1 cellular context compared by ENCODE assay signal in genomic region chrX:154775611-154776349, GRCh38.
TF ChIP-seq lines count a peak whose summit lies in the region.

No MANE protein-coding gene starts in this region.

TF ChIP-seq in HEK293, 187 proteins besides CTCF, POLR2A, EP300 and RAD21:
- TF ChIP-seq ZNF404 (tag by site-specific recombination; IDR thresholded peaks at IDR 0.05) (no peak), TCF7L2 (IDR thresholded peaks at IDR 0.05; ENCODE audit: borderline replicate concordance, low read depth, low read length) (no peak), ZNF341 (tag by site-specific recombination; IDR thresholded peaks at IDR 0.05; ENCODE audit: low read depth) (no peak), PRDM1 (tag by site-specific recombination; IDR thresholded peaks at IDR 0.05) (peak; percentile 21; the same call in 1 of the 2 replicates), ZNF621 (tag by site-specific recombination; IDR thresholded peaks at IDR 0.05) (no peak), OSR2 (tag by site-specific recombination; IDR thresholded peaks at IDR 0.05) (no peak), FEZF1 (tag by site-specific recombination; IDR thresholded peaks at IDR 0.05) (no peak), ZNF350 (tag by site-specific recombination; IDR thresholded peaks at IDR 0.05) (no peak), ZNF426 (tag by site-specific recombination; IDR thresholded peaks at IDR 0.05) (no peak), ZNF510 (tag by site-specific recombination; IDR thresholded peaks at IDR 0.05; ENCODE audit: insufficient replicate concordance) (no peak), ZNF610 (tag by site-specific recombination; IDR thresholded peaks at IDR 0.05; ENCODE audit: borderline replicate concordance) (no peak), ZFHX2 (tag by site-specific recombination; conservative IDR thresholded peaks at IDR 0.05) (peak; percentile 77), ZFP41 (tag by site-specific recombination; IDR thresholded peaks at IDR 0.05; ENCODE audit: borderline replicate concordance) (no peak), ZBTB10 (tag by site-specific recombination; IDR thresholded peaks at IDR 0.05) (no peak), ZNF548 (tag by site-specific recombination; IDR thresholded peaks at IDR 0.05) (no peak), ZNF248 (tag by site-specific recombination; IDR thresholded peaks at IDR 0.05) (no peak), HOXC10 (CRISPR knock-in tag; IDR thresholded peaks at IDR 0.05) (no peak), EGR2 (tag by site-specific recombination; IDR thresholded peaks at IDR 0.05; ENCODE audit: low read depth) (peak; percentile 31; the same call in 1 of the 2 replicates)
- TF ChIP-seq, protein P1, sequence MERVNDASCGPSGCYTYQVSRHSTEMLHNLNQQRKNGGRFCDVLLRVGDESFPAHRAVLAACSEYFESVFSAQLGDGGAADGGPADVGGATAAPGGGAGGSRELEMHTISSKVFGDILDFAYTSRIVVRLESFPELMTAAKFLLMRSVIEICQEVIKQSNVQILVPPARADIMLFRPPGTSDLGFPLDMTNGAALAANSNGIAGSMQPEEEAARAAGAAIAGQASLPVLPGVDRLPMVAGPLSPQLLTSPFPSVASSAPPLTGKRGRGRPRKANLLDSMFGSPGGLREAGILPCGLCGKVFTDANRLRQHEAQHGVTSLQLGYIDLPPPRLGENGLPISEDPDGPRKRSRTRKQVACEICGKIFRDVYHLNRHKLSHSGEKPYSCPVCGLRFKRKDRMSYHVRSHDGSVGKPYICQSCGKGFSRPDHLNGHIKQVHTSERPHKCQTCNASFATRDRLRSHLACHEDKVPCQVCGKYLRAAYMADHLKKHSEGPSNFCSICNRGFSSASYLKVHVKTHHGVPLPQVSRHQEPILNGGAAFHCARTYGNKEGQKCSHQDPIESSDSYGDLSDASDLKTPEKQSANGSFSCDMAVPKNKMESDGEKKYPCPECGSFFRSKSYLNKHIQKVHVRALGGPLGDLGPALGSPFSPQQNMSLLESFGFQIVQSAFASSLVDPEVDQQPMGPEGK (tag by site-specific recombination; IDR thresholded peaks at IDR 0.05) = no peak
- TF ChIP-seq, protein P2, sequence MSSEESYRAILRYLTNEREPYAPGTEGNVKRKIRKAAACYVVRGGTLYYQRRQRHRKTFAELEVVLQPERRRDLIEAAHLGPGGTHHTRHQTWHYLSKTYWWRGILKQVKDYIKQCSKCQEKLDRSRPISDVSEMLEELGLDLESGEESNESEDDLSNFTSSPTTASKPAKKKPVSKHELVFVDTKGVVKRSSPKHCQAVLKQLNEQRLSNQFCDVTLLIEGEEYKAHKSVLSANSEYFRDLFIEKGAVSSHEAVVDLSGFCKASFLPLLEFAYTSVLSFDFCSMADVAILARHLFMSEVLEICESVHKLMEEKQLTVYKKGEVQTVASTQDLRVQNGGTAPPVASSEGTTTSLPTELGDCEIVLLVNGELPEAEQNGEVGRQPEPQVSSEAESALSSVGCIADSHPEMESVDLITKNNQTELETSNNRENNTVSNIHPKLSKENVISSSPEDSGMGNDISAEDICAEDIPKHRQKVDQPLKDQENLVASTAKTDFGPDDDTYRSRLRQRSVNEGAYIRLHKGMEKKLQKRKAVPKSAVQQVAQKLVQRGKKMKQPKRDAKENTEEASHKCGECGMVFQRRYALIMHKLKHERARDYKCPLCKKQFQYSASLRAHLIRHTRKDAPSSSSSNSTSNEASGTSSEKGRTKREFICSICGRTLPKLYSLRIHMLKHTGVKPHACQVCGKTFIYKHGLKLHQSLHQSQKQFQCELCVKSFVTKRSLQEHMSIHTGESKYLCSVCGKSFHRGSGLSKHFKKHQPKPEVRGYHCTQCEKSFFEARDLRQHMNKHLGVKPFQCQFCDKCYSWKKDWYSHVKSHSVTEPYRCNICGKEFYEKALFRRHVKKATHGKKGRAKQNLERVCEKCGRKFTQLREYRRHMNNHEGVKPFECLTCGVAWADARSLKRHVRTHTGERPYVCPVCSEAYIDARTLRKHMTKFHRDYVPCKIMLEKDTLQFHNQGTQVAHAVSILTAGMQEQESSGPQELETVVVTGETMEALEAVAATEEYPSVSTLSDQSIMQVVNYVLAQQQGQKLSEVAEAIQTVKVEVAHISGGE (tag by site-specific recombination; conservative IDR thresholded peaks at IDR 0.05; ENCODE audit: low read depth) = no peak
- TF ChIP-seq, protein P3, sequence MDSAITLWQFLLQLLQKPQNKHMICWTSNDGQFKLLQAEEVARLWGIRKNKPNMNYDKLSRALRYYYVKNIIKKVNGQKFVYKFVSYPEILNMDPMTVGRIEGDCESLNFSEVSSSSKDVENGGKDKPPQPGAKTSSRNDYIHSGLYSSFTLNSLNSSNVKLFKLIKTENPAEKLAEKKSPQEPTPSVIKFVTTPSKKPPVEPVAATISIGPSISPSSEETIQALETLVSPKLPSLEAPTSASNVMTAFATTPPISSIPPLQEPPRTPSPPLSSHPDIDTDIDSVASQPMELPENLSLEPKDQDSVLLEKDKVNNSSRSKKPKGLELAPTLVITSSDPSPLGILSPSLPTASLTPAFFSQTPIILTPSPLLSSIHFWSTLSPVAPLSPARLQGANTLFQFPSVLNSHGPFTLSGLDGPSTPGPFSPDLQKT (IDR thresholded peaks at IDR 0.05; ENCODE audit: borderline replicate concordance, low read depth, low read length) = no peak
TF ChIP-seq in HEK293: peak in this region for 3.
